ENCODE assay signal across 22 cellular contexts in genomic region chr9:84974790-84975189, GRCh38.
"Had no signal": no experiment of that assay in that cellular context is flagged by ENCODE, and none has a peak within 500 bp of the region (broad histone marks: within the 10 kb centered on the region; RNA-seq: fewer than 3 reads in every experiment).

No MANE protein-coding gene starts in this region.

- H3K4me3 Mint-ChIP-seq: activated CD4-positive, alpha-beta memory T cell treated with anti-CD3 and anti-CD28 coated beads, Interleukin-2, amount 10 ng/mL, durations not matched to agents 7 days and 5 days; activated naive CD8-positive, alpha-beta T cell treated with anti-CD3 and anti-CD28 coated beads, Interleukin-2, amount 10 ng/mL, durations not matched to agents 7 days and 5 days; central memory CD8-positive, alpha-beta T cell; memory B cell; natural killer cell; WTC11 had no signal

- H3K27ac ChIP-seq: brain microvascular endothelial cell, prostate gland, tibial artery had no signal

- H3K36me3 ChIP-seq: brain microvascular endothelial cell, prostate gland, tibial artery had no signal

- H3K4me3 ChIP-seq: prostate gland, tibial artery had no signal

- H3K4me1 Mint-ChIP-seq: activated CD4-positive, alpha-beta memory T cell treated with anti-CD3 and anti-CD28 coated beads, Interleukin-2, amount 10 ng/mL, durations not matched to agents 7 days and 5 days; activated naive CD8-positive, alpha-beta T cell treated with anti-CD3 and anti-CD28 coated beads, Interleukin-2, amount 10 ng/mL, durations not matched to agents 7 days and 5 days; central memory CD8-positive, alpha-beta T cell; memory B cell; natural killer cell; WTC11 had no signal

- H3K36me3 Mint-ChIP-seq: activated naive CD8-positive, alpha-beta T cell treated with anti-CD3 and anti-CD28 coated beads, Interleukin-2, amount 10 ng/mL, durations not matched to agents 7 days and 5 days; memory B cell; natural killer cell; WTC11 had no signal

- H3K9me3 ChIP-seq: prostate gland, SK-N-SH, tibial artery had no signal

- ATAC-seq: left ventricle myocardium superior, natural killer cell, WTC11 had no signal

- H3K9me3 Mint-ChIP-seq: activated CD4-positive, alpha-beta memory T cell treated with anti-CD3 and anti-CD28 coated beads, Interleukin-2, amount 10 ng/mL, durations not matched to agents 7 days and 5 days; activated naive CD8-positive, alpha-beta T cell treated with anti-CD3 and anti-CD28 coated beads, Interleukin-2, amount 10 ng/mL, durations not matched to agents 7 days and 5 days; activated T-helper 2 cell treated with anti-CD3 and anti-CD28 coated beads, Interferon-gamma antibody, Interleukin-2, Interleukin-4, amounts not matched to agents 10 μg/mL and 5 μg/mL and 100 μg/mL, durations not matched to agents 14 hours and 24 hours and 36 hours; central memory CD8-positive, alpha-beta T cell; natural killer cell; WTC11 had no signal

- DNase-seq: activated CD4-positive, alpha-beta memory T cell treated with anti-CD3 and anti-CD28 coated beads, Interleukin-2, amount 10 ng/mL, durations not matched to agents 7 days and 5 days; activated CD4-positive, alpha-beta T cell treated with anti-CD3 and anti-CD28 coated beads for 48 hours; activated naive CD4-positive, alpha-beta T cell treated with Interleukin-2 at 50 U/mL for 16 hours; activated naive CD8-positive, alpha-beta T cell treated with anti-CD3 and anti-CD28 coated beads, Interleukin-2, amount 10 ng/mL, durations not matched to agents 7 days and 5 days; activated T-cell treated with anti-CD3 and anti-CD28 coated beads, Interleukin-2, amount 50 U/mL, for 1 hour; brain microvascular endothelial cell; effector memory CD4-positive, alpha-beta T cell; foreskin fibroblast; glutamatergic neuron; left ventricle myocardium superior; natural killer cell; occipital lobe; right cardiac atrium; SK-N-SH; stimulated activated CD4-positive, alpha-beta T cell treated with anti-CD3 and anti-CD28 coated beads, Interleukin-2, amount 100 ng/mL, for 24 hours; stimulated activated naive CD4-positive, alpha-beta T cell treated with Interleukin-2 at 50 U/mL for 16 hours; tibial artery had no signal

- H3K27ac Mint-ChIP-seq: activated CD4-positive, alpha-beta memory T cell treated with anti-CD3 and anti-CD28 coated beads, Interleukin-2, amount 10 ng/mL, durations not matched to agents 7 days and 5 days; activated naive CD8-positive, alpha-beta T cell treated with anti-CD3 and anti-CD28 coated beads, Interleukin-2, amount 10 ng/mL, durations not matched to agents 7 days and 5 days; activated T-helper 2 cell treated with anti-CD3 and anti-CD28 coated beads, Interferon-gamma antibody, Interleukin-2, Interleukin-4, amounts not matched to agents 10 μg/mL and 5 μg/mL and 100 μg/mL, durations not matched to agents 14 hours and 24 hours and 36 hours; memory B cell; natural killer cell; WTC11 had no signal

- H3K4me1 ChIP-seq: prostate gland, tibial artery had no signal

- H3K27me3 Mint-ChIP-seq: activated naive CD8-positive, alpha-beta T cell treated with anti-CD3 and anti-CD28 coated beads, Interleukin-2, amount 10 ng/mL, durations not matched to agents 7 days and 5 days; memory B cell had no signal

- H3K27me3 ChIP-seq: brain microvascular endothelial cell, tibial artery had no signal
